Comparison of ENCODE assay signal across 23 cellular contexts in the genomic region with DNA sequence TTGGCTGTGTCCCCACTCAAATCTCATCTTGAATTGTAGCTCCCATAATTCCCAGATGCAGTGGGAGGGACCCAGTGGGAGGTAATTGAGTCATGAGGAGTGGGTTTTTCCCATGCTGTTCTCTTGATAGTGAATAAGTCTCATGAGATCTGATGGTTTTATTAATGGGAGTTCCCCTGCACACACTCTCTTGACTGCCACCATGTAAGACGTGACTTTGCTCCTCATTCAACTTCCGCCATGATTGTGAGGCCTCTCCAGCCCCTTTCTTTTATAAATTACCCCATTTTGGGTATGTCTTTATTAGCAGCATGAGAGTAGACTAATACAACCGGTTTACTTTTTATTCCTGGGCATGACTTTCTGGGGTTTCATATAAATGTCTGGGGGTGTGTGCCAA.
"Had no signal": no experiment of that assay in that cellular context is flagged by ENCODE, and none has a peak within 500 bp of the region (broad histone marks: within the 10 kb centered on the region; RNA-seq: fewer than 3 reads in every experiment).

No MANE protein-coding gene starts in this region.

- DNase-seq: naive thymus-derived CD4-positive, alpha-beta T cell; occipital lobe; ovary; posterior cingulate gyrus; psoas muscle; right cardiac atrium; spleen; stimulated activated CD4-positive, alpha-beta T cell treated with anti-CD3 and anti-CD28 coated beads, Interleukin-12 subunit alpha, Interleukin-12 subunit beta, amount 100 ng/mL, for 4 hours; stimulated activated CD4-positive, alpha-beta T cell treated with anti-CD3 and anti-CD28 coated beads, Interleukin-1b, Interleukin-23, amount 100 ng/mL, for 48 hours; stimulated activated CD4-positive, alpha-beta T cell treated with anti-CD3 and anti-CD28 coated beads, Interleukin-4, amount 100 ng/mL, for 1 hour; stimulated activated CD4-positive, alpha-beta T cell treated with anti-CD3 and anti-CD28 coated beads, Interleukin-4, amount 100 ng/mL, for 4 hours; stimulated activated naive B cell treated with anti-CD40 and anti-IgM and Interleukin-4, amounts not matched to agents 10 μg/mL and 1 μg/mL and 100 μg/mL, for 72 hours; stimulated activated naive CD4-positive, alpha-beta T cell treated with Interleukin-2 at 50 U/mL for 16 hours; stomach; thyroid gland; trophoblast cell; upper lobe of left lung had no signal

- ATAC-seq: naive thymus-derived CD4-positive, alpha-beta T cell; psoas muscle; right cardiac atrium; sciatic nerve; stimulated activated effector memory CD8-positive, alpha-beta T cell treated with anti-CD3 and anti-CD28 coated beads, Interleukin-12 subunit alpha, Interleukin-12 subunit beta, amount 100 ng/mL, for 72 hours; stimulated activated naive B cell treated with anti-CD40 and anti-IgM and Interleukin-4, amounts not matched to agents 10 μg/mL and 1 μg/mL and 100 μg/mL, for 72 hours had no signal

- H3K4me1 Mint-ChIP-seq: stimulated activated naive B cell treated with anti-CD40 and anti-IgM and Interleukin-4, amounts not matched to agents 10 μg/mL and 1 μg/mL and 100 μg/mL, for 72 hours had no signal

- H3K27me3 Mint-ChIP-seq: stimulated activated naive CD8-positive, alpha-beta T cell treated with anti-CD3 and anti-CD28 coated beads, Interleukin-15, Interleukin-2, amounts not matched to agents 100 ng/mL and 50 ng/mL, for 24 hours had no signal

- H3K4me3 Mint-ChIP-seq: naive thymus-derived CD4-positive, alpha-beta T cell; nephron; neural progenitor cell; stimulated activated effector memory CD8-positive, alpha-beta T cell treated with anti-CD3 and anti-CD28 coated beads, Interleukin-12 subunit alpha, Interleukin-12 subunit beta, amount 100 ng/mL, for 72 hours; stimulated activated naive B cell treated with anti-CD40 and anti-IgM and Interleukin-4, amounts not matched to agents 10 μg/mL and 1 μg/mL and 100 μg/mL, for 72 hours; stimulated activated naive CD8-positive, alpha-beta T cell treated with anti-CD3 and anti-CD28 coated beads, Interleukin-15, Interleukin-2, amounts not matched to agents 100 ng/mL and 50 ng/mL, for 24 hours had no signal

- H3K27ac Mint-ChIP-seq: naive thymus-derived CD4-positive, alpha-beta T cell; nephron; neural progenitor cell; progenitor cell of endocrine pancreas; stimulated activated effector memory CD8-positive, alpha-beta T cell treated with anti-CD3 and anti-CD28 coated beads, Interleukin-12 subunit alpha, Interleukin-12 subunit beta, amount 100 ng/mL, for 72 hours; stimulated activated naive B cell treated with anti-CD40 and anti-IgM and Interleukin-4, amounts not matched to agents 10 μg/mL and 1 μg/mL and 100 μg/mL, for 72 hours; stimulated activated naive CD8-positive, alpha-beta T cell treated with anti-CD3 and anti-CD28 coated beads, Interleukin-15, Interleukin-2, amounts not matched to agents 100 ng/mL and 50 ng/mL, for 24 hours had no signal
